ENCODE assay signal across 1 cellular context in genomic region chr4:52979020-52979419, GRCh38.
TF ChIP-seq lines count a peak whose summit lies in the region.

No MANE protein-coding gene starts in this region.

TF ChIP-seq in GM23338, 12 proteins besides CTCF, POLR2A, EP300 and RAD21 (continued from another document):
- TF ChIP-seq NANOG (IDR thresholded peaks at IDR 0.05; ENCODE audit: borderline replicate concordance): no peak
